28 cellular contexts compared by ENCODE assay signal in genomic region chr4:98193459-98194105, GRCh38. TPM values are rescaled to one million over a fixed set of nuclear protein-coding genes. Genes with fewer than 3 reads are reported as not detected.
DNase-seq lines count a peak whose midpoint lies in the region; ATAC-seq, FAIRE-seq and TF ChIP-seq lines count a peak whose summit lies in the region.
"Had no signal": no experiment of that assay in that cellular context is flagged by ENCODE, and none has a peak within 500 bp of the region (broad histone marks: within the 10 kb centered on the region; RNA-seq: fewer than 3 reads in every experiment).

No MANE protein-coding gene starts in this region.

- H3K4me1 ChIP-seq in breast epithelium (no peaks in the 10 kb centered on the region), GM12878 (ENCODE audit: control insufficient read depth, insufficient read depth, low read length) (no peaks in the 10 kb centered on the region), foreskin keratinocyte (no peaks in the 10 kb centered on the region)

- H3K36me3 Mint-ChIP-seq in MCF 10A (ENCODE audit: insufficient read depth, unreplicated experiment) = no peaks in the 10 kb centered on the region

- in situ Hi-C loops in GM12878 (cut with MboI) = no loop called here

- intact Hi-C loops in MCF 10A (cut with micrococcal nuclease) = no loop called here
- intact Hi-C loops in breast epithelium (cut with DNase I; ENCODE audit: low total_unique reads) = no loop called here
- intact Hi-C loops in GM12878 (cut with micrococcal nuclease; ENCODE audit: unreplicated experiment) = no loop called here
- intact Hi-C loops in lower leg skin (cut with DNase I; ENCODE audit: low total_unique reads) = no loop called here

- H3K27me3 Mint-ChIP-seq in MCF 10A (ENCODE audit: insufficient read depth, unreplicated experiment) = no peaks in the 10 kb centered on the region

- WGBS in GM12878 (ENCODE audit: insufficient coverage, insufficient replicate concordance, low lambda C conversion rate, missing lambda C conversion rate) = 49% methylated on average over 8 of the region's 8 CpGs
- WGBS in lower leg skin, 2 donors = 78 to 79% methylated on average over 8 of the region's 8 CpGs

- no peak for TF ChIP-seq RAD21 in GM12878 (IDR thresholded peaks at IDR 0.05; ENCODE audit: insufficient read depth, low read depth, low read length)

- H3K4me3 ChIP-seq in breast epithelium (no peak overlapping the region), GM12878 (no peak overlapping the region), lower leg skin (ENCODE audit: low read depth, poor library complexity, severe bottlenecking) (no peak overlapping the region)
- H3K4me3 ChIP-seq: MG63 had no signal

- H3K36me3 ChIP-seq in breast epithelium (no peaks in the 10 kb centered on the region), GM12878 (ENCODE audit: control insufficient read depth in 2 of 2, insufficient read depth in 2 of 2, low read length in 1 of 2) (no peaks in the 10 kb centered on the region)
- H3K36me3 ChIP-seq: MG63 had no signal

- H3K27ac ChIP-seq in breast epithelium (no peak overlapping the region), GM12878 (ENCODE audit: control insufficient read depth, insufficient read depth) (no peak overlapping the region), foreskin keratinocyte (no peak overlapping the region)

- CTCF ChIA-PET in MCF 10A (lab: Yijun Ruan, JAX) = interaction anchor here (0.6 kb wide), 2 partner anchors 107 to 225 kb away, joined by 3 read pairs; no protein-coding TSS in a partner anchor
- CTCF ChIA-PET in GM12878 (lab: Yijun Ruan, JAX) = interaction anchor here (1.2 kb wide), 2 partner anchors 8 to 11 kb away, joined by 3 to 4 read pairs; no protein-coding TSS in a partner anchor

- H3K79me2 ChIP-seq in GM12878 (ENCODE audit: control insufficient read depth, insufficient read depth, low read length) = no peaks in the 10 kb centered on the region

- no peak for TF ChIP-seq POLR2A in breast epithelium (IDR thresholded peaks at IDR 0.05)
- no peak for TF ChIP-seq POLR2A in GM12878 (IDR thresholded peaks at IDR 0.05; ENCODE audit: low read depth, low read length)
- no peak for TF ChIP-seq POLR2A in lower leg skin (IDR thresholded peaks at IDR 0.05)

- no peak for FAIRE-seq in GM12878 (lab: Jason Lieb, UNC)
- FAIRE-seq: G401.6, GM18507 had no signal

- POLR2A ChIA-PET in MCF 10A (lab: Yijun Ruan, JAX) = interaction anchor here (1.2 kb wide), 1 partner anchor 67 kb away, joined by 4 read pairs; no protein-coding TSS in a partner anchor
- POLR2A ChIA-PET in GM12878 (lab: Charles Lee) = no interaction called here

- DNase-seq in MCF 10A (ENCODE audit: unreplicated experiment) (peak; percentile 27), breast epithelium (ENCODE audit: low spot score in 2 of 2) (no peak), GM12878 (ENCODE audit: low read depth, low spot score) (no peak), foreskin keratinocyte (peak; percentile 5 to 21), lower leg skin (ENCODE audit: low spot score in 2 of 2) (no peak), pons (ENCODE audit: low spot score) (no peak)
- DNase-seq in activated T-cell treated with anti-CD3 and anti-CD28 coated beads, Interleukin-2, amount 50 U/mL, for 1 hour = no peak
- DNase-seq: AML-193; C1 segment of cervical spinal cord; Calu3; CD8-positive, alpha-beta memory T cell; GOT3; IMR-90; Karpas-422; MG63; NCI-H1417; NCI-H1694 treated with DMSO at 0.1 percent for 48 hours; NCI-H2081 treated with DMSO at 0.1 percent for 48 hours; NCI-H345; NCI-H524; NCI-H774; NK-92 treated with Interleukin-12 subunit alpha and Interleukin-12 subunit beta, amount 100 ng/mL, for 24 hours; SIG-M5; SK-N-SH had no signal

- H4K20me1 ChIP-seq in GM12878 (ENCODE audit: control insufficient read depth, insufficient read depth) = no peaks in the 10 kb centered on the region

- H3K4me2 ChIP-seq in GM12878 (ENCODE audit: control insufficient read depth, insufficient read depth) = no peak overlapping the region
- H3K4me2 ChIP-seq: SK-N-SH had no signal

- BruUV-seq in MCF 10A (replicated peaks; lab: Mats Ljungman, UMichigan) (no TSS peak), GM12878 (replicated peaks; lab: Mats Ljungman, UMichigan) (no TSS peak)

- ATAC-seq in GM12878 = no peak
- no peak for ATAC-seq in foreskin keratinocyte

- peaks cover 25% of the 10 kb centered on the region for H3K9me3 Mint-ChIP-seq in MCF 10A (ENCODE audit: unreplicated experiment)

- SMC1A ChIA-PET in GM12878 (lab: Charles Lee; ENCODE audit: uncharacterized antibody, unreplicated experiment) = interaction anchor here (1.5 kb wide), 2 partner anchors 29 kb away, joined by 4 read pairs; no protein-coding TSS in a partner anchor

- no peak overlapping the region for H3K4me3 Mint-ChIP-seq in MCF 10A (ENCODE audit: unreplicated experiment)

- TF ChIP-seq EP300 in GM12878 (IDR thresholded peaks at IDR 0.05; ENCODE audit: borderline replicate concordance in 1 of 2, control insufficient read depth in 1 of 2, low read depth in 2 of 2, low read length in 2 of 2) = no peak

- H3K9ac ChIP-seq in GM12878 (ENCODE audit: control insufficient read depth, insufficient read depth, low read length) = no peak overlapping the region
- H3K9ac ChIP-seq: SK-N-SH had no signal

- no peak for TF ChIP-seq CTCF in MCF 10A (IDR thresholded peaks at IDR 0.05; ENCODE audit: unreplicated experiment)
- TF ChIP-seq CTCF in breast epithelium (IDR thresholded peaks at IDR 0.05) = no peak
- TF ChIP-seq CTCF in GM12878 (IDR thresholded peaks at IDR 0.05 in 2 of 3, conservative IDR thresholded peaks at IDR 0.05 in 1 of 3; ENCODE audit: control insufficient read depth in 2 of 3, extremely low read depth in 1 of 3, insufficient read depth in 1 of 3, low read depth in 3 of 3, low read length in 3 of 3) = no peak
- no peak for TF ChIP-seq CTCF in foreskin keratinocyte (conservative IDR thresholded peaks at IDR 0.05)
- no peak for TF ChIP-seq CTCF in lower leg skin (IDR thresholded peaks at IDR 0.05)

- no peak overlapping the region for H2AFZ ChIP-seq in GM12878 (ENCODE audit: control insufficient read depth, low read depth, low read length)

- H3K27me3 ChIP-seq in breast epithelium = no peaks in the 10 kb centered on the region
- no peaks in the 10 kb centered on the region for H3K27me3 ChIP-seq in GM12878 (replicated peaks in 1 of 2; ENCODE audit: control insufficient read depth in 2 of 2, insufficient read depth in 2 of 2, low read length in 1 of 2)
- H3K27me3 ChIP-seq in foreskin keratinocyte = no peaks in the 10 kb centered on the region
- H3K27me3 ChIP-seq: MG63 had no signal

- no peak overlapping the region for H3K27ac Mint-ChIP-seq in MCF 10A (ENCODE audit: low read depth, unreplicated experiment)
- H3K27ac Mint-ChIP-seq: CD8-positive, alpha-beta memory T cell had no signal

- H3K4me1 Mint-ChIP-seq in MCF 10A (ENCODE audit: insufficient read depth, unreplicated experiment) = no peaks in the 10 kb centered on the region
- H3K4me1 Mint-ChIP-seq: CD8-positive, alpha-beta memory T cell had no signal

- H3K9me3 ChIP-seq in breast epithelium = peaks cover 15 to 38% of the 10 kb centered on the region in 2 donors
- peaks cover 7% of the 10 kb centered on the region for H3K9me3 ChIP-seq in GM12878 (replicated peaks; ENCODE audit: control insufficient read depth, insufficient read depth, low read length)
- H3K9me3 ChIP-seq: MG63 had no signal

- RAD21 ChIA-PET in GM12878 (lab: Charles Lee; ENCODE audit: unreplicated experiment) = no interaction called here

TF ChIP-seq in GM12878, 131 proteins besides CTCF, POLR2A, EP300 and RAD21 (continues in another document):
- no peak for TF ChIP-seq RELB (IDR thresholded peaks at IDR 0.05; ENCODE audit: low read depth)
- no peak for TF ChIP-seq RELA (IDR thresholded peaks at IDR 0.05; ENCODE audit: borderline replicate concordance, partially characterized antibody)
- TF ChIP-seq BHLHE40 (IDR thresholded peaks at IDR 0.05; ENCODE audit: borderline replicate concordance in 1 of 2, low read depth in 2 of 2, low read length in 1 of 2) = no peak
- TF ChIP-seq JUND (IDR thresholded peaks at IDR 0.05; ENCODE audit: low read depth, low read length) = no peak
- TF ChIP-seq SPI1 (IDR thresholded peaks at IDR 0.05; ENCODE audit: borderline replicate concordance, insufficient read depth, low read depth, low read length) = no peak

RNA-seq across cellular contexts. Expression of gene STPG2, which starts 50.3 kb away (rescaled TPM):
- 0.22 and 0.61 TPM in 2 replicates for total RNA-seq in MCF 10A (2022)
- 1 to 10 TPM in 2 of 3 donors, under 1 TPM in 1; 0.48 to 3.8 (median 1.6) TPM for total RNA-seq in breast epithelium
- total RNA-seq in GM12878 (2013; cell fraction: nucleolus; rRNA removed) = 0.69 and 0.77 TPM in 2 replicates
- total RNA-seq in GM12878 (2014; rRNA removed) = 0.33 TPM in 1 of 2 replicates, not detected in the other
- not detected in 2 replicates for total RNA-seq in GM12878 (2014; rRNA removed; fragmentation: Illumina TruSeq; extraction: Trizol)
- 0.13 TPM in 1 of 2 replicates, not detected in the other for total RNA-seq in GM12878 (2021)
- not detected for polyA plus RNA-seq in GM12878 (2011; ENCODE audit: low read depth)
- polyA plus RNA-seq in GM12878 (2011; rRNA removed) = 0.12 TPM in 1 of 2 replicates, not detected in the other
- polyA plus RNA-seq in GM12878 (2011; cell fraction: cytosol; rRNA removed) = not detected in 2 replicates
- polyA plus RNA-seq in GM12878 (2011; cell fraction: nucleus; rRNA removed) = 0.16 and 0.18 TPM in 2 replicates
- polyA plus RNA-seq in GM12878 (2012) = 0.06 TPM in 1 of 2 replicates, not detected in the other
- not detected in 2 replicates for polyA plus RNA-seq in GM12878 (2014; fragmentation: Illumina TruSeq; extraction: Trizol)
- polyA plus RNA-seq in GM12878 (2014; fragmentation: Nextera tagmentation; extraction: Ambion mirVana) = not detected
- polyA plus RNA-seq in GM12878 (2014; rRNA removed) = not detected in 2 replicates
- polyA plus RNA-seq in GM12878 (2016; fragmentation: Nextera tagmentation; extraction: Ambion mirVana) = under 1 TPM in 1 of 2 experiments, not detected in 1; 0.24 TPM
- polyA minus RNA-seq in GM12878 (2011; rRNA and poly(A)+ RNA removed) = 0.46 and 0.59 TPM in 2 replicates
- not detected in 2 replicates for polyA minus RNA-seq in GM12878 (2011; cell fraction: cytosol; rRNA and poly(A)+ RNA removed)
- polyA minus RNA-seq in GM12878 (2011; cell fraction: nucleus; rRNA and poly(A)+ RNA removed) = 0.48 and 0.73 TPM in 2 replicates
- 0.07 TPM in 1 of 2 replicates, not detected in the other for total RNA-seq in foreskin keratinocyte
- polyA plus RNA-seq in foreskin keratinocyte = 0.04 TPM in 1 of 2 replicates, not detected in the other
- under 1 TPM; 0.21 to 0.84 (median 0.38) TPM for total RNA-seq in lower leg skin
- total RNA-seq: Calu3; CD8-positive, alpha-beta memory T cell; Daoy; IMR-90 had no signal
- polyA plus RNA-seq: AG04450; CD8-positive, alpha-beta memory T cell; IMR-90; SK-N-SH had no signal

Comparison
In these comparisons a context has a peak if more than half of its experiments do, and no peak if none do; other contexts are left out.
1. DNase-seq: peak in MCF 10A (single experiment) and foreskin keratinocyte (2 of 2); none in breast epithelium (0 of 2), GM12878 (single experiment), activated T-cell treated with anti-CD3 and anti-CD28 coated beads, Interleukin-2, amount 50 U/mL, for 1 hour (single experiment), lower leg skin (0 of 2) and pons (single experiment).